Comparison of ENCODE assay signal across 35 cellular contexts in the genomic region with DNA sequence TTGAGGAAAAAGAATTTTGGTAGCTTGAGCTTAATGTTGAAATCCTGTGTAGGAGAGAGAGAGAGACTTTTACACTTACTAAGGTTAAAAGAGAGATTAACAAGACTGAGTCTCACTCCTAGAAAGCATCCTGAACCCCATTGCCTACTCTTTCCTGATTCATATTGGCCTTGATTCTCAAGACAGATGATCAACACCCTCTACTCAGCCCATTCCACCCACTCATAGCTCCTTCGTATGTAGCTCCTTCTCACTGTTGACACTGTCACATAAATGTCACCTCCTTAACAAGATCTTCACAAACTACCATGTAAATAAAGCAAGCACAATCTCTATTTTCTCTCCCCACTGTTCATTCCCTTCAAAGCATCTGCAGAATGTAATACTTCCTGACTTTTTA.
"Had no signal": no experiment of that assay in that cellular context is flagged by ENCODE, and none has a peak within 500 bp of the region (broad histone marks: within the 10 kb centered on the region; RNA-seq: fewer than 3 reads in every experiment).

No MANE protein-coding gene starts in this region.

- DNase-seq: activated CD4-positive, alpha-beta memory T cell treated with anti-CD3 and anti-CD28 coated beads, Interleukin-2, amount 10 ng/mL, durations not matched to agents 7 days and 5 days; activated CD4-positive, alpha-beta T cell treated with anti-CD3 and anti-CD28 coated beads for 1 hour; activated CD4-positive, alpha-beta T cell treated with anti-CD3 and anti-CD28 coated beads for 4 hours; activated CD4-positive, alpha-beta T cell treated with anti-CD3 and anti-CD28 coated beads, Interleukin-2, amount 10 ng/mL, durations not matched to agents 24 days and 14 days; activated CD4-positive, alpha-beta T cell treated with anti-CD3 and anti-CD28 coated beads, Interleukin-2, amount 50 U/mL, for 48 hours; activated CD4-positive, CD25-positive, alpha-beta regulatory T cell; activated CD8-positive, alpha-beta memory T cell treated with anti-CD3 and anti-CD28 coated beads for 24 hours; activated CD8-positive, alpha-beta memory T cell treated with anti-CD3 and anti-CD28 coated beads, Interleukin-2, amount 10 ng/mL, durations not matched to agents 7 days and 5 days; activated CD8-positive, alpha-beta memory T cell treated with anti-CD3 and anti-CD28 coated beads, Interleukin-2, amount 50 U/mL, for 48 hours; activated CD8-positive, alpha-beta T cell treated with anti-CD3 and anti-CD28 coated beads, Interleukin-2, amount 10 ng/mL, durations not matched to agents 7 days and 5 days; activated effector memory CD4-positive, alpha-beta T cell treated with anti-CD3 and anti-CD28 coated beads, Interleukin-2, amount 50 U/mL, for 16 hours; activated gamma-delta T cell treated with Interleukin-2 at 50 U/mL for 16 hours; activated naive CD4-positive, alpha-beta T cell; activated naive CD4-positive, alpha-beta T cell treated with anti-CD3 and anti-CD28 coated beads for 36 hours; activated naive CD4-positive, alpha-beta T cell treated with anti-CD3 and anti-CD28 coated beads, Interleukin-2, amount 50 U/mL, for 16 hours; activated naive CD8-positive, alpha-beta T cell treated with anti-CD3 and anti-CD28 coated beads, Interleukin-2, amount 10 ng/mL, durations not matched to agents 7 days and 5 days; activated T-cell treated with anti-CD3 and anti-CD28 coated beads, Interleukin-2, amount 50 U/mL, for 24 hours; activated T-cell treated with anti-CD3 and anti-CD28 coated beads, Interleukin-2, amount 50 U/mL, for 48 hours; adrenal gland; amniotic stem cell; aorta; body of pancreas; brain microvascular endothelial cell; central memory CD4-positive, alpha-beta T cell; SW 1271; T-helper 1 cell; T-helper 2 cell; T-helper 9 cell; WERI-Rb-1 had no signal

- H3K36me3 ChIP-seq: adrenal gland, brain microvascular endothelial cell, breast epithelium, WERI-Rb-1 had no signal

- H3K4me1 ChIP-seq: adrenal gland, body of pancreas, breast epithelium had no signal

- H3K4me3 ChIP-seq: adrenal gland, body of pancreas, breast epithelium had no signal

- H3K27me3 ChIP-seq: adrenal gland, body of pancreas, brain microvascular endothelial cell, breast epithelium had no signal

- H3K4me3 Mint-ChIP-seq: activated CD4-positive, alpha-beta memory T cell treated with anti-CD3 and anti-CD28 coated beads, Interleukin-2, amount 10 ng/mL, durations not matched to agents 7 days and 5 days; activated CD4-positive, alpha-beta T cell treated with anti-CD3 and anti-CD28 coated beads, Interleukin-2, amount 10 ng/mL, durations not matched to agents 24 days and 14 days; activated CD8-positive, alpha-beta memory T cell treated with anti-CD3 and anti-CD28 coated beads, Interleukin-2, amount 10 ng/mL, durations not matched to agents 7 days and 5 days; activated CD8-positive, alpha-beta T cell treated with anti-CD3 and anti-CD28 coated beads, Interleukin-2, amount 10 ng/mL, durations not matched to agents 7 days and 5 days; activated naive CD4-positive, alpha-beta T cell treated with anti-CD3 and anti-CD28 coated beads for 36 hours; activated naive CD8-positive, alpha-beta T cell treated with anti-CD3 and anti-CD28 coated beads, Interleukin-2, amount 10 ng/mL, durations not matched to agents 7 days and 5 days; activated T-cell treated with anti-CD3 and anti-CD28 coated beads, Interleukin-2, amount 50 U/mL, for 24 hours; T-helper 1 cell treated with Interleukin-12 subunit alpha and Interleukin-12 subunit beta and Interleukin-4 antibody, amounts not matched to agents 30 μg/mL and 1 μg/mL, for 36 hours; T-helper 2 cell treated with Interferon-gamma antibody and Interleukin-4, amounts not matched to agents 5 μg/mL and 100 μg/mL, for 36 hours; WTC11 had no signal

- H3K9me3 ChIP-seq: adrenal gland, body of pancreas, breast epithelium had no signal

- ATAC-seq: activated CD4-positive, CD25-positive, alpha-beta regulatory T cell treated with anti-CD3 and anti-CD28 coated beads, Interleukin-2, amount 50 U/mL, for 24 hours; activated CD8-positive, alpha-beta memory T cell treated with anti-CD3 and anti-CD28 coated beads, Interleukin-2, amount 10 ng/mL, durations not matched to agents 7 days and 5 days; activated CD8-positive, alpha-beta T cell treated with anti-CD3 and anti-CD28 coated beads, Interleukin-2, amount 10 ng/mL, durations not matched to agents 7 days and 5 days; activated naive CD4-positive, alpha-beta T cell treated with anti-CD3 and anti-CD28 coated beads, Interleukin-2, amount 50 U/mL, for 72 hours; body of pancreas had no signal

- H3K27ac ChIP-seq: adrenal gland, body of pancreas, brain microvascular endothelial cell, breast epithelium, WERI-Rb-1 had no signal

- H3K9me3 Mint-ChIP-seq: activated CD4-positive, alpha-beta memory T cell treated with anti-CD3 and anti-CD28 coated beads, Interleukin-2, amount 10 ng/mL, durations not matched to agents 7 days and 5 days; activated naive CD4-positive, alpha-beta T cell treated with anti-CD3 and anti-CD28 coated beads for 36 hours; activated naive CD8-positive, alpha-beta T cell treated with anti-CD3 and anti-CD28 coated beads, Interleukin-2, amount 10 ng/mL, durations not matched to agents 7 days and 5 days; activated T-cell treated with anti-CD3 and anti-CD28 coated beads, Interleukin-2, amount 50 U/mL, for 24 hours; T-helper 2 cell treated with Interferon-gamma antibody and Interleukin-4, amounts not matched to agents 5 μg/mL and 100 μg/mL, for 36 hours had no signal

- H3K4me1 Mint-ChIP-seq: activated CD4-positive, alpha-beta memory T cell treated with anti-CD3 and anti-CD28 coated beads, Interleukin-2, amount 10 ng/mL, durations not matched to agents 7 days and 5 days; activated CD8-positive, alpha-beta memory T cell treated with anti-CD3 and anti-CD28 coated beads, Interleukin-2, amount 10 ng/mL, durations not matched to agents 7 days and 5 days; activated naive CD8-positive, alpha-beta T cell treated with anti-CD3 and anti-CD28 coated beads, Interleukin-2, amount 10 ng/mL, durations not matched to agents 7 days and 5 days had no signal

- H3K27me3 Mint-ChIP-seq: activated CD4-positive, alpha-beta memory T cell treated with anti-CD3 and anti-CD28 coated beads, Interleukin-2, amount 10 ng/mL, durations not matched to agents 7 days and 5 days; activated CD4-positive, alpha-beta T cell treated with anti-CD3 and anti-CD28 coated beads, Interleukin-2, amount 10 ng/mL, durations not matched to agents 24 days and 14 days; activated CD8-positive, alpha-beta memory T cell treated with anti-CD3 and anti-CD28 coated beads, Interleukin-2, amount 10 ng/mL, durations not matched to agents 7 days and 5 days; activated naive CD8-positive, alpha-beta T cell treated with anti-CD3 and anti-CD28 coated beads, Interleukin-2, amount 10 ng/mL, durations not matched to agents 7 days and 5 days; activated T-cell treated with anti-CD3 and anti-CD28 coated beads, Interleukin-2, amount 50 U/mL, for 24 hours had no signal

- H3K27ac Mint-ChIP-seq: activated CD4-positive, alpha-beta memory T cell treated with anti-CD3 and anti-CD28 coated beads, Interleukin-2, amount 10 ng/mL, durations not matched to agents 7 days and 5 days; activated CD4-positive, alpha-beta T cell treated with anti-CD3 and anti-CD28 coated beads, Interleukin-2, amount 10 ng/mL, durations not matched to agents 24 days and 14 days; activated CD8-positive, alpha-beta memory T cell treated with anti-CD3 and anti-CD28 coated beads, Interleukin-2, amount 10 ng/mL, durations not matched to agents 7 days and 5 days; activated CD8-positive, alpha-beta T cell treated with anti-CD3 and anti-CD28 coated beads, Interleukin-2, amount 10 ng/mL, durations not matched to agents 7 days and 5 days; activated naive CD4-positive, alpha-beta T cell treated with anti-CD3 and anti-CD28 coated beads for 36 hours; activated naive CD4-positive, alpha-beta T cell treated with anti-CD3 and anti-CD28 coated beads, Interleukin-2, amount 50 U/mL, for 72 hours; activated naive CD8-positive, alpha-beta T cell treated with anti-CD3 and anti-CD28 coated beads, Interleukin-2, amount 10 ng/mL, durations not matched to agents 7 days and 5 days; activated T-cell treated with anti-CD3 and anti-CD28 coated beads, Interleukin-2, amount 50 U/mL, for 24 hours; T-helper 1 cell treated with Interleukin-12 subunit alpha and Interleukin-12 subunit beta and Interleukin-4 antibody, amounts not matched to agents 30 μg/mL and 1 μg/mL, for 36 hours; T-helper 2 cell treated with Interferon-gamma antibody and Interleukin-4, amounts not matched to agents 5 μg/mL and 100 μg/mL, for 36 hours; WTC11 had no signal

- H3K36me3 Mint-ChIP-seq: activated CD8-positive, alpha-beta memory T cell treated with anti-CD3 and anti-CD28 coated beads, Interleukin-2, amount 10 ng/mL, durations not matched to agents 7 days and 5 days; activated naive CD8-positive, alpha-beta T cell treated with anti-CD3 and anti-CD28 coated beads, Interleukin-2, amount 10 ng/mL, durations not matched to agents 7 days and 5 days; WTC11 had no signal
